ENCODE assay signal across 1 cellular context in the genomic region with DNA sequence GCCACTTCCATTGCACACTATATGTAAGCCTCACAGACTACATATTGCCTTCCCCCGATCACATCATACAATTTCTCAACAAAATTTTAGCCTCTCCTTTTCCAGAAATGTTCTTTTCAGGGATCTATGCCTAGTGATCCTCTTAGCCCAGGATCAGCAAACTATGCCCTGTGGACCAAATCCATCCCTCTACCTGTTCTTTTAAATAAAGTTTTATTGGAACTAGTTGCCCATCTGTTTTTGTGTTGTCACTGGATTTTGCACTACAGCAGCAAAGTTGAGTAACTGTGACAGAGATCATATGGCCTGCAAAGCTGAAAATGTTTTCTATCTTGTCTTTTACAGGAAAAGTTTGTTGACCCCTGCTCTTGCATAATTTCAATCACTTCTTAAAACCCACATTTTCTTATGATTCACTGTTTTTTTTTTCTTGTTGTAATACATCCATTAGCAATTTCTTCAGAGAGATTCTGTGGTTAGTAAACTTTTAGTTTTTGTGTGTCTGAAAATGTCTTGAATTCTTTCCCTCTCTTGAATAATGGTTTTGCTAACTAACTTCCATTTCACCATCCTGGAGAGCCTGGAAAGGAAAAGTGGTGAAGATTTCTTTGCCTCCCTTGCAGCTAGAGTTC.
A peak's percentile ranks its signal among the peaks of the same experiment; 100 is the strongest.
TF ChIP-seq lines count a peak whose summit lies in the region.

No MANE protein-coding gene starts in this region.

TF ChIP-seq in HepG2, 621 proteins besides CTCF, POLR2A, EP300 and RAD21 (continued from another document):
- TF ChIP-seq, protein P1, sequence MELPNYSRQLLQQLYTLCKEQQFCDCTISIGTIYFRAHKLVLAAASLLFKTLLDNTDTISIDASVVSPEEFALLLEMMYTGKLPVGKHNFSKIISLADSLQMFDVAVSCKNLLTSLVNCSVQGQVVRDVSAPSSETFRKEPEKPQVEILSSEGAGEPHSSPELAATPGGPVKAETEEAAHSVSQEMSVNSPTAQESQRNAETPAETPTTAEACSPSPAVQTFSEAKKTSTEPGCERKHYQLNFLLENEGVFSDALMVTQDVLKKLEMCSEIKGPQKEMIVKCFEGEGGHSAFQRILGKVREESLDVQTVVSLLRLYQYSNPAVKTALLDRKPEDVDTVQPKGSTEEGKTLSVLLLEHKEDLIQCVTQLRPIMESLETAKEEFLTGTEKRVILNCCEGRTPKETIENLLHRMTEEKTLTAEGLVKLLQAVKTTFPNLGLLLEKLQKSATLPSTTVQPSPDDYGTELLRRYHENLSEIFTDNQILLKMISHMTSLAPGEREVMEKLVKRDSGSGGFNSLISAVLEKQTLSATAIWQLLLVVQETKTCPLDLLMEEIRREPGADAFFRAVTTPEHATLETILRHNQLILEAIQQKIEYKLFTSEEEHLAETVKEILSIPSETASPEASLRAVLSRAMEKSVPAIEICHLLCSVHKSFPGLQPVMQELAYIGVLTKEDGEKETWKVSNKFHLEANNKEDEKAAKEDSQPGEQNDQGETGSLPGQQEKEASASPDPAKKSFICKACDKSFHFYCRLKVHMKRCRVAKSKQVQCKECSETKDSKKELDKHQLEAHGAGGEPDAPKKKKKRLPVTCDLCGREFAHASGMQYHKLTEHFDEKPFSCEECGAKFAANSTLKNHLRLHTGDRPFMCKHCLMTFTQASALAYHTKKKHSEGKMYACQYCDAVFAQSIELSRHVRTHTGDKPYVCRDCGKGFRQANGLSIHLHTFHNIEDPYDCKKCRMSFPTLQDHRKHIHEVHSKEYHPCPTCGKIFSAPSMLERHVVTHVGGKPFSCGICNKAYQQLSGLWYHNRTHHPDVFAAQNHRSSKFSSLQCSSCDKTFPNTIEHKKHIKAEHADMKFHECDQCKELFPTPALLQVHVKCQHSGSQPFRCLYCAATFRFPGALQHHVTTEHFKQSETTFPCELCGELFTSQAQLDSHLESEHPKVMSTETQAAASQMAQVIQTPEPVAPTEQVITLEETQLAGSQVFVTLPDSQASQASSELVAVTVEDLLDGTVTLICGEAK (IDR thresholded peaks at IDR 0.05): peak; percentile 25; the same call in 1 of the 2 replicates
- TF ChIP-seq, protein P1 (CRISPR knock-in tag; IDR thresholded peaks at IDR 0.05): peak; percentile 87; the same call in 1 of the 2 replicates
